In genomic region chr19:2221918-2222317, GRCh38 we compare ENCODE assay signal across 15 cellular contexts. TPM values are rescaled to one million over a fixed set of nuclear protein-coding genes. Genes with fewer than 3 reads are reported as not detected.
DNase-seq lines count a peak whose midpoint lies in the region; ATAC-seq and TF ChIP-seq lines count a peak whose summit lies in the region.
"Had no signal": no experiment of that assay in that cellular context is flagged by ENCODE, and none has a peak within 500 bp of the region (broad histone marks: within the 10 kb centered on the region; RNA-seq: fewer than 3 reads in every experiment).

No MANE protein-coding gene starts in this region.

- no peaks in the 10 kb centered on the region for H3K9me3 Mint-ChIP-seq in stimulated activated naive B cell treated with anti-CD40 and anti-IgM and Interleukin-4, amounts not matched to agents 10 μg/mL and 1 μg/mL and 100 μg/mL, for 72 hours
- H3K9me3 Mint-ChIP-seq: activated naive CD8-positive, alpha-beta T cell treated with anti-CD3 and anti-CD28 coated beads, Interleukin-2, amount 50 U/mL, for 24 hours had no signal

- peaks cover 63 to 64% of the 10 kb centered on the region in 2 donors for H3K36me3 Mint-ChIP-seq in stimulated activated naive B cell treated with anti-CD40 and anti-IgM and Interleukin-4, amounts not matched to agents 10 μg/mL and 1 μg/mL and 100 μg/mL, for 72 hours

- no peak overlapping the region for H2AFZ ChIP-seq in SK-N-SH (ENCODE audit: low read depth)
- H2AFZ ChIP-seq in fibroblast of lung (ENCODE audit: low read length), result no peak overlapping the region

- peaks cover 21 to 50% of the 10 kb centered on the region in 2 donors for H3K4me1 Mint-ChIP-seq in stimulated activated naive B cell treated with anti-CD40 and anti-IgM and Interleukin-4, amounts not matched to agents 10 μg/mL and 1 μg/mL and 100 μg/mL, for 72 hours

- CTCF ChIA-PET in SK-N-SH (lab: Yijun Ruan, JAX), result interaction anchor here (0.7 to 3.8 kb wide), 9 partner anchors 8 to 94 kb away, joined by 3 to 31 read pairs (median 5); no protein-coding TSS in a partner anchor

- H3K4me1 ChIP-seq in SK-N-SH (ENCODE audit: control insufficient read depth in 1 of 2, insufficient read depth in 2 of 2, low read depth in 1 of 2, low read length in 1 of 2) (peaks cover 0 to 13% of the 10 kb centered on the region in 2 experiments; a peak in 1 of 4 replicates), fibroblast of lung (ENCODE audit: control insufficient read depth, extremely low read depth, insufficient read depth, low read length) (no peaks in the 10 kb centered on the region)

- H3K79me2 ChIP-seq in SK-N-SH (ENCODE audit: insufficient read depth) (no peaks in the 10 kb centered on the region), fibroblast of lung (ENCODE audit: control insufficient read depth, insufficient read depth, low read length) (peaks cover 4% of the 10 kb centered on the region)

- H3K27ac Mint-ChIP-seq in stimulated activated naive B cell treated with anti-CD40 and anti-IgM and Interleukin-4, amounts not matched to agents 10 μg/mL and 1 μg/mL and 100 μg/mL, for 72 hours, result peak overlapping the region; percentile 84
- H3K27ac Mint-ChIP-seq: activated naive CD8-positive, alpha-beta T cell treated with anti-CD3 and anti-CD28 coated beads, Interleukin-2, amount 50 U/mL, for 24 hours had no signal

- ATAC-seq in stimulated activated naive B cell treated with anti-CD40 and anti-IgM and Interleukin-4, amounts not matched to agents 10 μg/mL and 1 μg/mL and 100 μg/mL, for 72 hours (replicated peaks), result no peak
- ATAC-seq in HG03045 (IDR thresholded peaks at IDR 0.05; ENCODE audit: unreplicated experiment), result no peak
- no peak for ATAC-seq in HG03108 (IDR thresholded peaks at IDR 0.05; ENCODE audit: unreplicated experiment)
- ATAC-seq in HG02938 (IDR thresholded peaks at IDR 0.05; ENCODE audit: unreplicated experiment), result no peak
- ATAC-seq: activated naive CD8-positive, alpha-beta T cell treated with anti-CD3 and anti-CD28 coated beads, Interleukin-2, amount 50 U/mL, for 24 hours; left colon had no signal

- POLR2A ChIA-PET in SK-N-SH (lab: Yijun Ruan, JAX), result no interaction called here

- no peaks in the 10 kb centered on the region for H3K27me3 Mint-ChIP-seq in stimulated activated naive B cell treated with anti-CD40 and anti-IgM and Interleukin-4, amounts not matched to agents 10 μg/mL and 1 μg/mL and 100 μg/mL, for 72 hours
- H3K27me3 Mint-ChIP-seq: activated naive CD8-positive, alpha-beta T cell treated with anti-CD3 and anti-CD28 coated beads, Interleukin-2, amount 50 U/mL, for 24 hours had no signal

- 91% methylated on average over 12 of the region's 20 CpGs for WGBS in SK-N-SH (ENCODE audit: low lambda C conversion rate)

- H3K4me2 ChIP-seq in SK-N-SH (no peak overlapping the region), fibroblast of lung (ENCODE audit: extremely low read depth, insufficient read depth, low read length) (no peak overlapping the region)

- no peak for TF ChIP-seq EP300 in SK-N-SH (IDR thresholded peaks at IDR 0.05; ENCODE audit: borderline replicate concordance in 1 of 2, low read depth in 1 of 2, low read length in 1 of 2)

- no peaks in the 10 kb centered on the region for H4K20me1 ChIP-seq in SK-N-SH (ENCODE audit: insufficient read depth)
- no peaks in the 10 kb centered on the region for H4K20me1 ChIP-seq in fibroblast of lung (ENCODE audit: control insufficient read depth, extremely low read depth, insufficient read depth, low read length)

- no peak overlapping the region for H3K4me3 Mint-ChIP-seq in stimulated activated naive B cell treated with anti-CD40 and anti-IgM and Interleukin-4, amounts not matched to agents 10 μg/mL and 1 μg/mL and 100 μg/mL, for 72 hours
- H3K4me3 Mint-ChIP-seq: activated naive CD8-positive, alpha-beta T cell treated with anti-CD3 and anti-CD28 coated beads, Interleukin-2, amount 50 U/mL, for 24 hours had no signal

- H3K36me3 ChIP-seq in SK-N-SH (replicated peaks in 1 of 2; ENCODE audit: control insufficient read depth in 1 of 2, insufficient read depth in 2 of 2, low read length in 1 of 2), result peaks cover 3 to 53% of the 10 kb centered on the region in 2 experiments
- H3K36me3 ChIP-seq in fibroblast of lung (ENCODE audit: control insufficient read depth, insufficient read depth, low read length), result peaks cover 44% of the 10 kb centered on the region

- no peak overlapping the region for H3K9ac ChIP-seq in SK-N-SH
- H3K9ac ChIP-seq in fibroblast of lung (ENCODE audit: insufficient read depth, low read length), result no peak overlapping the region

- TF ChIP-seq RAD21 in SK-N-SH (IDR thresholded peaks at IDR 0.05; ENCODE audit: low read length), result peak; percentile 15; the same call in 1 of the 2 replicates

- H3K9me2 ChIP-seq in SK-N-SH, result no peaks in the 10 kb centered on the region

- H3K9me3 ChIP-seq in SK-N-SH, result no peaks in the 10 kb centered on the region
- H3K9me3 ChIP-seq in fibroblast of lung (ENCODE audit: control insufficient read depth, insufficient read depth, low read depth, low read length), result no peaks in the 10 kb centered on the region

- DNase-seq in GM10266 (ENCODE audit: extremely low spot score) (no peak), SK-N-SH (peak; percentile 70), fibroblast of lung (ENCODE audit: low read depth in 2 of 2) (no peak), putamen (ENCODE audit: low spot score) (no peak)
- no peak for DNase-seq in stimulated activated naive B cell treated with anti-CD40 and anti-IgM and Interleukin-4, amounts not matched to agents 10 μg/mL and 1 μg/mL and 100 μg/mL, for 72 hours
- DNase-seq: activated CD4-positive, CD25-positive, alpha-beta regulatory T cell; activated CD8-positive, alpha-beta memory T cell treated with anti-CD3 and anti-CD28 coated beads, Interleukin-2, amount 50 U/mL, for 48 hours; activated naive CD8-positive, alpha-beta T cell treated with anti-CD3 and anti-CD28 coated beads, Interleukin-2, amount 50 U/mL, for 24 hours; Calu3; glutamatergic neuron; left colon; NCI-H2107 had no signal

- H3K4me3 ChIP-seq in SK-N-SH (ENCODE audit: low read depth in 2 of 2, low read length in 1 of 2), result no peak overlapping the region
- no peak overlapping the region for H3K4me3 ChIP-seq in fibroblast of lung (replicated peaks in 1 of 4; ENCODE audit: control extremely low read depth in 1 of 4, insufficient read depth in 1 of 4, low read depth in 3 of 4, low read length in 4 of 4)

- H3F3A ChIP-seq in SK-N-SH (replicated peaks; ENCODE audit: insufficient read depth), result no peaks in the 10 kb centered on the region

- TF ChIP-seq CTCF in GM10266 (IDR thresholded peaks at IDR 0.05; ENCODE audit: control insufficient read depth, insufficient read depth, low read depth, missing control alignments), result peak; percentile 2
- TF ChIP-seq CTCF in SK-N-SH (IDR thresholded peaks at IDR 0.05), result peak; percentile 40
- TF ChIP-seq CTCF in fibroblast of lung (conservative IDR thresholded peaks at IDR 0.05 in 1 of 2, IDR thresholded peaks at IDR 0.05 in 1 of 2; ENCODE audit: low read depth in 1 of 2, low read length in 2 of 2), result peak; percentile 13 to 20

- H3K27ac ChIP-seq in SK-N-SH (ENCODE audit: low read depth in 2 of 2, low read length in 1 of 2) (peak overlapping the region in 1 of 2 experiments; percentile 44; a peak in 1 of 4 replicates), fibroblast of lung (ENCODE audit: insufficient read depth, low read length) (no peak overlapping the region)

- no peaks in the 10 kb centered on the region for H3K27me3 ChIP-seq in SK-N-SH (ENCODE audit: insufficient read depth)
- H3K27me3 ChIP-seq in fibroblast of lung (ENCODE audit: control insufficient read depth, insufficient read depth, low read length), result no peaks in the 10 kb centered on the region

RNA-seq across cellular contexts. Expression of gene PLEKHJ1, which starts 14.2 kb away (rescaled TPM):
- polyA plus RNA-seq in SK-N-SH (2012; rRNA removed), result 128 and 151 TPM in 2 replicates
- polyA plus RNA-seq in SK-N-SH (2012; cell fraction: cytosol; rRNA removed), result 82.0 and 106 TPM in 2 replicates
- 251 and 261 TPM in 2 replicates for polyA plus RNA-seq in SK-N-SH (2012; cell fraction: nucleus; rRNA removed)
- total RNA-seq in fibroblast of lung, result 46.0 and 61.3 TPM in 2 replicates
- 34.9 and 41.3 TPM in 2 replicates for polyA plus RNA-seq in fibroblast of lung
- 45.7 and 63.1 TPM in 2 replicates for polyA plus RNA-seq in fibroblast of lung (2012)
- 54.4 and 130 TPM in 2 replicates for polyA minus RNA-seq in fibroblast of lung (ENCODE audit: low replicate concordance)

RNA-seq across cellular contexts. Expression of gene SF3A2, which starts 14.7 kb away (rescaled TPM):
- polyA plus RNA-seq in SK-N-SH (2012; rRNA removed) (35.0 and 55.8 TPM in 2 replicates), fibroblast of lung (11.1 and 14.8 TPM in 2 replicates)
- polyA plus RNA-seq in SK-N-SH (2012; cell fraction: cytosol; rRNA removed), result 18.7 and 29.3 TPM in 2 replicates
- 271 and 351 TPM in 2 replicates for polyA plus RNA-seq in SK-N-SH (2012; cell fraction: nucleus; rRNA removed)
- total RNA-seq in fibroblast of lung, result 23.1 and 31.5 TPM in 2 replicates
- polyA plus RNA-seq in fibroblast of lung (2012), result 41.0 and 51.7 TPM in 2 replicates
- 10.5 and 12.8 TPM in 2 replicates for polyA minus RNA-seq in fibroblast of lung (ENCODE audit: low replicate concordance)

RNA-seq across cellular contexts. Expression of gene AMH, which starts 27.2 kb away (rescaled TPM):
- 16.0 and 18.1 TPM in 2 replicates for polyA plus RNA-seq in SK-N-SH (2012; rRNA removed)
- 1.4 and 2.7 TPM in 2 replicates for polyA plus RNA-seq in SK-N-SH (2012; cell fraction: cytosol; rRNA removed)
- 255 and 564 TPM in 2 replicates for polyA plus RNA-seq in SK-N-SH (2012; cell fraction: nucleus; rRNA removed)
- total RNA-seq in fibroblast of lung, result 0.26 and 0.33 TPM in 2 replicates
- polyA plus RNA-seq in fibroblast of lung, result 0.03 and 0.07 TPM in 2 replicates
- 0.28 and 0.51 TPM in 2 replicates for polyA plus RNA-seq in fibroblast of lung (2012)
- not detected in 2 replicates for polyA minus RNA-seq in fibroblast of lung (ENCODE audit: low replicate concordance)

RNA-seq across cellular contexts. Expression of gene JSRP1, which starts 34.3 kb away (rescaled TPM):
- polyA plus RNA-seq in SK-N-SH (2012; rRNA removed) (0.76 and 0.88 TPM in 2 replicates), fibroblast of lung (not detected in 2 replicates)
- polyA plus RNA-seq in SK-N-SH (2012; cell fraction: cytosol; rRNA removed), result 0.58 and 0.66 TPM in 2 replicates
- 0.75 and 1.8 TPM in 2 replicates for polyA plus RNA-seq in SK-N-SH (2012; cell fraction: nucleus; rRNA removed)
- not detected in 2 replicates for total RNA-seq in fibroblast of lung
- 0.64 and 0.88 TPM in 2 replicates for polyA plus RNA-seq in fibroblast of lung (2012)
- polyA minus RNA-seq in fibroblast of lung (ENCODE audit: low replicate concordance), result not detected in 2 replicates

RNA-seq across cellular contexts. Expression of gene DOT1L, which starts 58.2 kb away (rescaled TPM):
- polyA plus RNA-seq in SK-N-SH (2012; rRNA removed) (3.6 and 5.0 TPM in 2 replicates), fibroblast of lung (5.4 and 7.3 TPM in 2 replicates)
- 2.7 and 4.2 TPM in 2 replicates for polyA plus RNA-seq in SK-N-SH (2012; cell fraction: cytosol; rRNA removed)
- 22.3 and 42.9 TPM in 2 replicates for polyA plus RNA-seq in SK-N-SH (2012; cell fraction: nucleus; rRNA removed)
- total RNA-seq in fibroblast of lung, result 2.8 and 3.1 TPM in 2 replicates
- polyA plus RNA-seq in fibroblast of lung (2012), result 11.1 and 11.6 TPM in 2 replicates
- 95.5 and 113 TPM in 2 replicates for polyA minus RNA-seq in fibroblast of lung (ENCODE audit: low replicate concordance)
